Comparison of ENCODE assay signal across 19 cellular contexts in genomic region chr16:69031877-69032301, GRCh38.
DNase-seq lines count a peak whose midpoint lies in the region; ATAC-seq, FAIRE-seq and TF ChIP-seq lines count a peak whose summit lies in the region.
"Had no signal": no experiment of that assay in that cellular context is flagged by ENCODE, and none has a peak within 500 bp of the region (broad histone marks: within the 10 kb centered on the region; RNA-seq: fewer than 3 reads in every experiment).

No MANE protein-coding gene starts in this region.

- no peaks in the 10 kb centered on the region for H3K27me3 ChIP-seq in HepG2 (ENCODE audit: control insufficient read depth in 1 of 2, insufficient read depth in 2 of 2, low read length in 2 of 2)
- no peaks in the 10 kb centered on the region for H3K27me3 ChIP-seq in CD4-positive, alpha-beta memory T cell (ENCODE audit: insufficient read depth, low read length)
- H3K27me3 ChIP-seq: neutrophil had no signal

- H3K79me2 ChIP-seq in HepG2 (ENCODE audit: insufficient read depth, low read length): no peaks in the 10 kb centered on the region

- TF ChIP-seq RAD21 in A549 (conservative IDR thresholded peaks at IDR 0.05 in 1 of 2, IDR thresholded peaks at IDR 0.05 in 1 of 2) (no peak; a peak in 1 of 5 replicates), HepG2 (CRISPR knock-in tag; IDR thresholded peaks at IDR 0.05) (no peak)

- H3K4me2 ChIP-seq in A549: peak overlapping the region; percentile 12; the same call in 1 of the 3 replicates
- no peak overlapping the region for H3K4me2 ChIP-seq in HepG2 (ENCODE audit: low read depth, low read length)

- no peak for TF ChIP-seq EP300 in A549 (IDR thresholded peaks at IDR 0.05)
- peak in 1 of 2 experiments; percentile 52; a peak in 1 of 4 replicates for TF ChIP-seq EP300 in HepG2 (IDR thresholded peaks at IDR 0.05; ENCODE audit: low read depth in 2 of 2, low read length in 2 of 2)
- TF ChIP-seq EP300 in HepG2 (CRISPR knock-in tag; IDR thresholded peaks at IDR 0.05; ENCODE audit: borderline replicate concordance): no peak

- in situ Hi-C loops in HepG2 (cut with HindIII; ENCODE audit: extremely low pct_ligation_motif_present, low pct_unique_long_range_greater_than_20kb): no loop called here

- H4K20me1 ChIP-seq in HepG2 (ENCODE audit: insufficient read depth, low read length): no peaks in the 10 kb centered on the region

- peak overlapping the region in 1 of 2 experiments; percentile 58; a peak in 2 of 6 replicates for H3K27ac ChIP-seq in A549
- H3K27ac ChIP-seq in HepG2 (ENCODE audit: extremely low read length, insufficient read depth, low read length): no peak overlapping the region
- no peak overlapping the region for H3K27ac ChIP-seq in CD4-positive, alpha-beta memory T cell (ENCODE audit: low read depth, low read length)
- H3K27ac ChIP-seq: C4-2B, neutrophil had no signal

- TF ChIP-seq CTCF in A549 (IDR thresholded peaks at IDR 0.05) (no peak), HepG2 (CRISPR knock-in tag; IDR thresholded peaks at IDR 0.05) (no peak), chondrocyte (IDR thresholded peaks at IDR 0.05) (no peak)

- intact Hi-C loops in HepG2 (cut with micrococcal nuclease; ENCODE audit: unreplicated experiment): loop anchor here (1.0 to 10.0 kb wide), 3 partner anchors 7 to 63 kb away; no protein-coding TSS in a partner anchor
- intact Hi-C loops in CD4-positive, alpha-beta memory T cell (cut with micrococcal nuclease): no loop called here

- CTCF ChIA-PET in A549 (lab: Yijun Ruan, JAX) (interaction anchor here (1.5 to 2.3 kb wide), 2 partner anchors 81 to 130 kb away, joined by 4 to 5 read pairs; no protein-coding TSS in a partner anchor), HepG2 (lab: Yijun Ruan, JAX; ENCODE audit: low intra/inter-chr PET ratio, low total read pairs) (no interaction called here)
- CTCF ChIA-PET in CD4-positive, alpha-beta memory T cell (lab: Charles Lee; ENCODE audit: partially characterized antibody): no interaction called here

- peaks cover 14% of the 10 kb centered on the region for H3K4me1 ChIP-seq in A549
- H3K4me1 ChIP-seq in HepG2 (ENCODE audit: insufficient read depth, low read length): peaks cover 14% of the 10 kb centered on the region
- H3K4me1 ChIP-seq in CD4-positive, alpha-beta memory T cell (ENCODE audit: insufficient read depth, low read length): no peaks in the 10 kb centered on the region

- H3K4me3 ChIP-seq in A549 (no peak overlapping the region), HepG2 (replicated peaks in 1 of 3; ENCODE audit: insufficient read depth in 1 of 3, low read depth in 2 of 3, low read length in 3 of 3) (no peak overlapping the region)
- H3K4me3 ChIP-seq in CD4-positive, alpha-beta memory T cell (ENCODE audit: low read length in 2 of 2): no peak overlapping the region

- 0 out of 5 replicates have a peak, but pooled peaks cover 0 to 1% of the 10 kb centered on the region in 2 experiments for H3K36me3 ChIP-seq in HepG2 (replicated peaks in 1 of 2; ENCODE audit: control insufficient read depth in 1 of 2, insufficient read depth in 2 of 2, low read length in 2 of 2)
- peaks cover 7% of the 10 kb centered on the region for H3K36me3 ChIP-seq in CD4-positive, alpha-beta memory T cell (ENCODE audit: insufficient read depth, low read length)
- H3K36me3 ChIP-seq: neutrophil had no signal

- no peaks in the 10 kb centered on the region for H3K9me3 Mint-ChIP-seq in CD4-positive, alpha-beta memory T cell
- H3K9me3 Mint-ChIP-seq in chondrocyte (ENCODE audit: low read depth): no peaks in the 10 kb centered on the region
- H3K9me3 Mint-ChIP-seq: brain had no signal

- peak overlapping the region in 2 of 7 donors; percentile 27 to 61 for H3K27ac Mint-ChIP-seq in CD4-positive, alpha-beta memory T cell
- H3K27ac Mint-ChIP-seq in chondrocyte (ENCODE audit: unreplicated experiment): no peak overlapping the region
- H3K27ac Mint-ChIP-seq: activated naive CD8-positive, alpha-beta T cell had no signal

- H3K36me3 Mint-ChIP-seq in CD4-positive, alpha-beta memory T cell: peaks cover 26 to 40% of the 10 kb centered on the region in 2 donors
- no peaks in the 10 kb centered on the region for H3K36me3 Mint-ChIP-seq in chondrocyte (ENCODE audit: low read depth)

- no peaks in the 10 kb centered on the region for H3K4me1 Mint-ChIP-seq in CD4-positive, alpha-beta memory T cell
- peaks cover 21% of the 10 kb centered on the region for H3K4me1 Mint-ChIP-seq in chondrocyte (ENCODE audit: low read depth)
- H3K4me1 Mint-ChIP-seq: brain had no signal

- no peaks in the 10 kb centered on the region for H3K27me3 Mint-ChIP-seq in CD4-positive, alpha-beta memory T cell
- no peaks in the 10 kb centered on the region for H3K27me3 Mint-ChIP-seq in chondrocyte (ENCODE audit: low read depth)
- H3K27me3 Mint-ChIP-seq: activated naive CD8-positive, alpha-beta T cell; brain had no signal

- ATAC-seq in A549: peak; percentile 62 to 76; a peak in 5 of 6 replicates
- ATAC-seq in HepG2: peak; percentile 91
- ATAC-seq: activated CD4-positive, CD25-positive, alpha-beta regulatory T cell treated with anti-CD3 and anti-CD28 coated beads, Interleukin-2, amount 50 U/mL, for 24 hours had no signal

- H3K4me3 Mint-ChIP-seq in CD4-positive, alpha-beta memory T cell: no peak overlapping the region
- no peak overlapping the region for H3K4me3 Mint-ChIP-seq in chondrocyte (ENCODE audit: unreplicated experiment)
- H3K4me3 Mint-ChIP-seq: activated naive CD8-positive, alpha-beta T cell; brain had no signal

- no peak overlapping the region for H2AFZ ChIP-seq in HepG2 (ENCODE audit: low read length)

- H3K9me3 ChIP-seq in A549: no peaks in the 10 kb centered on the region
- H3K9me3 ChIP-seq in HepG2 (ENCODE audit: low read length): no peaks in the 10 kb centered on the region
- H3K9me3 ChIP-seq in CD4-positive, alpha-beta memory T cell (ENCODE audit: control insufficient read depth in 1 of 2, low read length in 2 of 2): no peaks in the 10 kb centered on the region
- H3K9me3 ChIP-seq: neutrophil had no signal

- WGBS in A549 (ENCODE audit: missing lambda C conversion rate): 73% methylated on average over 8 of the region's 8 CpGs
- WGBS in HepG2 (ENCODE audit: low lambda C conversion rate): 64% methylated on average over 8 of the region's 8 CpGs

- TF ChIP-seq POLR2A in A549 (IDR thresholded peaks at IDR 0.05; ENCODE audit: low read length): no peak
- no peak for TF ChIP-seq POLR2A in HepG2 (IDR thresholded peaks at IDR 0.05; ENCODE audit: insufficient read depth in 1 of 2, low read depth in 2 of 2, low read length in 2 of 2)

- FAIRE-seq in A549 (lab: Jason Lieb, UNC) (no peak), HepG2 (lab: Jason Lieb, UNC) (peak; percentile 69), GM19239 (lab: Jason Lieb, UNC) (no peak)

- BruUV-seq in HepG2 (replicated peaks; lab: Mats Ljungman, UMichigan): no TSS peak

- H3K9ac ChIP-seq in HepG2 (ENCODE audit: insufficient read depth, low read depth, low read length): no peak overlapping the region

- DNase-seq in A549 (ENCODE audit: low read depth in 1 of 2, low spot score in 1 of 2): peak in 1 of 2 experiments; percentile 52
- DNase-seq in HT-29 (ENCODE audit: low spot score): peak; percentile 94
- peak; percentile 19 for DNase-seq in amniotic epithelial cell (ENCODE audit: low read depth)
- peak; percentile 92 for DNase-seq in HepG2 (ENCODE audit: low spot score)
- no peak for DNase-seq in DMS153 (lab: John Stamatoyannopoulos, UW)
- DNase-seq in GM19239 (ENCODE audit: insufficient read length, low spot score): no peak
- DNase-seq in CD4-positive, alpha-beta memory T cell: no peak
- no peak for DNase-seq in chondrocyte (ENCODE audit: low spot score)
- DNase-seq: foreskin melanocyte, midbrain, NCI-H1436 treated with DMSO at 0.1 percent for 48 hours, NCI-H748 treated with DMSO at 0.1 percent for 48 hours, OCI-M1, retina had no signal

- POLR2A ChIA-PET in A549 (lab: Yijun Ruan, JAX) (no interaction called here), HepG2 (lab: Yijun Ruan, JAX) (interaction anchor here (1.5 kb wide), 1 partner anchor 8 kb away, joined by 6 read pairs; no protein-coding TSS in a partner anchor)
- POLR2A ChIA-PET in CD4-positive, alpha-beta memory T cell (lab: Charles Lee; ENCODE audit: partially characterized antibody): no interaction called here

TF ChIP-seq in A549, 52 proteins besides CTCF, POLR2A, EP300 and RAD21:
- TF ChIP-seq PHF8 (IDR thresholded peaks at IDR 0.05; ENCODE audit: borderline replicate concordance, low read depth): no peak
- no peak for TF ChIP-seq FOSL2 (IDR thresholded peaks at IDR 0.05)
- TF ChIP-seq FOSL2 (CRISPR knock-in tag; IDR thresholded peaks at IDR 0.05): peak; percentile 66
- no peak for TF ChIP-seq FOXS1 (CRISPR knock-in tag; IDR thresholded peaks at IDR 0.05)

TF ChIP-seq in HepG2, 621 proteins besides CTCF, POLR2A, EP300 and RAD21 (continues in another document):
- TF ChIP-seq ZMYM3 (CRISPR knock-in tag; IDR thresholded peaks at IDR 0.05) (peak; percentile 70), ZBTB43 (CRISPR knock-in tag; conservative IDR thresholded peaks at IDR 0.05) (no peak), ERF (CRISPR knock-in tag; IDR thresholded peaks at IDR 0.05) (peak; percentile 65; the same call in 1 of the 2 replicates), JUNB (CRISPR knock-in tag; IDR thresholded peaks at IDR 0.05; ENCODE audit: borderline replicate concordance) (peak; percentile 72), HOMEZ (CRISPR knock-in tag; IDR thresholded peaks at IDR 0.05; ENCODE audit: low read depth) (peak; percentile 44; the same call in 1 of the 2 replicates)

Comparison
In these comparisons a context has a peak if more than half of its experiments do, and no peak if none do; other contexts are left out.
1. DNase-seq: peak in HT-29 (single experiment), amniotic epithelial cell (single experiment) and HepG2 (single experiment); none in DMS153 (single experiment), GM19239 (single experiment), CD4-positive, alpha-beta memory T cell (0 of 5) and chondrocyte (single experiment).
2. Of the 38 proteins assayed by ChIP-seq in both HepG2 and A549: peak only in HepG2: BHLHE40, HDAC2, JUN, JUNB and MAX; only in A549: none; in both: none; in neither: 31; mixed calls (peak in some experiments, not most) for 2.